ENCODE assay signal across 11 cellular contexts in genomic region chr1:22447581-22448215, GRCh38. TPM values are rescaled to one million over a fixed set of nuclear protein-coding genes. Genes with fewer than 3 reads are reported as not detected.
DNase-seq lines count a peak whose midpoint lies in the region; ATAC-seq and TF ChIP-seq lines count a peak whose summit lies in the region.
"Had no signal": no experiment of that assay in that cellular context is flagged by ENCODE, and none has a peak within 500 bp of the region (broad histone marks: within the 10 kb centered on the region; RNA-seq: fewer than 3 reads in every experiment).

No MANE protein-coding gene starts in this region.

- H3K36me3 Mint-ChIP-seq in osteocyte (ENCODE audit: unreplicated experiment) = no peaks in the 10 kb centered on the region

- H3K27me3 Mint-ChIP-seq in osteocyte (ENCODE audit: unreplicated experiment) = no peaks in the 10 kb centered on the region

- H3K4me1 Mint-ChIP-seq in osteocyte (ENCODE audit: unreplicated experiment) = peaks cover 64% of the 10 kb centered on the region

- H3K9me3 Mint-ChIP-seq in osteocyte (ENCODE audit: unreplicated experiment) = no peaks in the 10 kb centered on the region
- H3K9me3 Mint-ChIP-seq: stimulated activated naive CD8-positive, alpha-beta T cell treated with anti-CD3 and anti-CD28 coated beads, Interleukin-15, Interleukin-2, amounts not matched to agents 100 ng/mL and 50 ng/mL, for 24 hours had no signal

- H3K4me3 ChIP-seq in effector memory CD4-positive, alpha-beta T cell (ENCODE audit: insufficient read depth, low read depth, low read length, poor library complexity, severe bottlenecking) = no peak overlapping the region

- TF ChIP-seq CTCF in osteocyte (IDR thresholded peaks at IDR 0.05) = no peak

- no peaks in the 10 kb centered on the region for H3K9me3 ChIP-seq in effector memory CD4-positive, alpha-beta T cell (ENCODE audit: control insufficient read depth, low read length)

- H3K4me1 ChIP-seq in effector memory CD4-positive, alpha-beta T cell (ENCODE audit: control insufficient read depth, insufficient read depth, low read length, poor library complexity, severe bottlenecking) = peaks cover 6% of the 10 kb centered on the region

- H3K27ac Mint-ChIP-seq in osteocyte (ENCODE audit: unreplicated experiment) = peak overlapping the region; percentile 91
- H3K27ac Mint-ChIP-seq: stimulated activated naive CD8-positive, alpha-beta T cell treated with anti-CD3 and anti-CD28 coated beads, Interleukin-15, Interleukin-2, amounts not matched to agents 100 ng/mL and 50 ng/mL, for 24 hours; T-helper 1 cell treated with Interleukin-12 subunit alpha and Interleukin-12 subunit beta and Interleukin-4 antibody, amounts not matched to agents 30 μg/mL and 1 μg/mL, for 36 hours had no signal

- no peak overlapping the region for H3K27ac ChIP-seq in effector memory CD4-positive, alpha-beta T cell (ENCODE audit: insufficient read depth, low read length, poor library complexity, severe bottlenecking)

- peak overlapping the region; percentile 8 for H3K4me3 Mint-ChIP-seq in osteocyte (ENCODE audit: unreplicated experiment)
- H3K4me3 Mint-ChIP-seq: stimulated activated naive CD8-positive, alpha-beta T cell treated with anti-CD3 and anti-CD28 coated beads, Interleukin-15, Interleukin-2, amounts not matched to agents 100 ng/mL and 50 ng/mL, for 24 hours; T-helper 1 cell treated with Interleukin-12 subunit alpha and Interleukin-12 subunit beta and Interleukin-4 antibody, amounts not matched to agents 30 μg/mL and 1 μg/mL, for 36 hours had no signal

- ATAC-seq in GM21737 (IDR thresholded peaks at IDR 0.05; ENCODE audit: unreplicated experiment) = no peak

- DNase-seq in Daoy (ENCODE audit: low read depth) (peak; percentile 68), SHP77 (lab: John Stamatoyannopoulos, UW) (peak; percentile 42 to 52), fibroblast of gingiva (ENCODE audit: low read depth) (peak; percentile 88), osteocyte (ENCODE audit: extremely low spot score, unreplicated experiment) (no peak), NCI-H2029 treated with DMSO at 0.1 percent for 48 hours (lab: John Stamatoyannopoulos, UW) (no peak), cerebellum (ENCODE audit: low spot score) (no peak)
- DNase-seq in effector memory CD4-positive, alpha-beta T cell = no peak
- DNase-seq: activated naive CD4-positive, alpha-beta T cell treated with Interleukin-2 at 50 U/mL for 16 hours had no signal

- no peaks in the 10 kb centered on the region for H3K36me3 ChIP-seq in effector memory CD4-positive, alpha-beta T cell (ENCODE audit: control insufficient read depth, insufficient read depth, low read length)

- peaks cover 3% of the 10 kb centered on the region for H3K27me3 ChIP-seq in effector memory CD4-positive, alpha-beta T cell (replicated peaks; ENCODE audit: control insufficient read depth, insufficient read depth, low read length, poor library complexity, severe bottlenecking)

RNA-seq across cellular contexts. Expression of gene ZBTB40, which starts 4.0 kb away (rescaled TPM):
- total RNA-seq in Daoy (2014; rRNA removed; shearing (Covaris generic)) = 10.7 and 13.0 TPM in 2 replicates
- total RNA-seq in osteocyte (22.5 and 23.6 TPM in 2 replicates), cerebellum (14.7 TPM)

Comparison
In these comparisons a context has a peak if more than half of its experiments do, and no peak if none do; other contexts are left out.
1. DNase-seq: peak in Daoy (single experiment), SHP77 (2 of 2) and fibroblast of gingiva (single experiment); none in osteocyte (single experiment), NCI-H2029 treated with DMSO at 0.1 percent for 48 hours (single experiment), cerebellum (single experiment) and effector memory CD4-positive, alpha-beta T cell (0 of 3).